1 cellular context compared by ENCODE assay signal in the genomic region with DNA sequence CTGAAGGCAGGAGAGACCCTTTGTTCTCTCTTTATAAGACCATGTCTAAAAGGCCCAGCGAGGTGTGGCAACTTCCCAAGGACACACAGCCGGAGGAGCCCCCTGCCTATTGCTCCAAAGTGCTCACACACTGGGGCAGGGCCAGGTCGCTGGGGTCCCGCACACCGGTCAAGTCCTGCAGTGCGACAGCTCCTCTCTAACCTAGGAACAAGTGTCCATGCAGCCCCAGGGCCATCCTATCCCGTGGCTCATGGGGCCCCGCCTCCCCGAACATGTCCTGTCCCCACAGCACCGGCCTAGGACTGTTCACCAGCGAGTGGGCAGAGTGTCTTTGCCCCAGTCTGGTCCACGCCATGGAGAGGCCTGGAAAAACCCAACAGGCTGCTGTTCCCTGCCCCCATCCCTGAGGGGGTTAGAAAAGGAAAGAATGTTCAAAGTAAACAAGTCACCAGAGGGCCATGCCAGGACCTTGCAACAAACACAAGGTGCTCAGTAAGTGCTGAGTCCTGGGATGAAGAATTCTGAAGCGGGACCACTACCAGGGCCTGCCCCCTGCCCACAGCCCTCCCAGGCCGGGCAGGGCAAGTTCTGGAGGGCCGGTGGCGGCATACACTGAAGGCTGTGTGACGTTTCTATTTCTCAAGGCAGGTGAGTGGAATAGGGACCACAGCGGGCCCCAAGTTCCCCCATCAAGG.
TF ChIP-seq lines count a peak whose summit lies in the region.

No MANE protein-coding gene starts in this region.

TF ChIP-seq in IMR-90, 13 proteins besides CTCF, POLR2A, EP300 and RAD21 (continued from another document):
- TF ChIP-seq MXI1 (IDR thresholded peaks at IDR 0.05; ENCODE audit: borderline replicate concordance, low read depth, low read length) (no peak), MAFK (IDR thresholded peaks at IDR 0.05; ENCODE audit: low read depth, low read length) (no peak), CHD1 (IDR thresholded peaks at IDR 0.05; ENCODE audit: low read depth, low read length) (no peak), FOS (IDR thresholded peaks at IDR 0.05; ENCODE audit: low read depth, low read length) (no peak), RCOR1 (IDR thresholded peaks at IDR 0.05; ENCODE audit: insufficient replicate concordance, low read length) (no peak), NFE2L2 (IDR thresholded peaks at IDR 0.05; ENCODE audit: low read depth, low read length) (no peak), BHLHE40 (IDR thresholded peaks at IDR 0.05; ENCODE audit: low read depth, low read length) (no peak), USF2 (IDR thresholded peaks at IDR 0.05; ENCODE audit: low read depth, low read length) (no peak), SMC3 (IDR thresholded peaks at IDR 0.05; ENCODE audit: low read depth, low read length) (no peak)
